Comparison of ENCODE assay signal across 28 cellular contexts in the genomic region with DNA sequence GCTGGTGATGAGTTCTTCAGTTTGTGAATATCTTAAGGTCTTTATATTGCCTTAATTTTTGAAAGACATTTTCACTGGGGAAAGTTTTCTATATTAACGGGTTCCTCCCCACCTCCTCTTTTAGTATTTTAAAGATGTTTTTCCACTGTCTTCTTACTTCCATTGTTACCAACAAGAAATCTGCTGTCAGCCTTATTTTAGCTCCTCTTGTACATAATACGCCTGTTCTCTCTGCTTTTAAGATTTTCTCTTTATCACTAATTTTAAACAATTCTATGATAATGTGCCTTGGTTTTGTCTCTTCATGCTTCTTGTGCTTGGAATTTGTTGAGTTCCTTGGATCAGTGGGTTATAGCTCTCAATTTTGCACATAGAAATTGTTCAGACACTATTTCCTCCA.
"Had no signal": no experiment of that assay in that cellular context is flagged by ENCODE, and none has a peak within 500 bp of the region (broad histone marks: within the 10 kb centered on the region; RNA-seq: fewer than 3 reads in every experiment).

No MANE protein-coding gene starts in this region.

- H3K9me3 ChIP-seq: pancreas, prostate gland, vagina had no signal

- DNase-seq: immature natural killer cell; kidney; left colon; left lung; lower lobe of right lung; mammary epithelial cell; mesenchymal stem cell; naive thymus-derived CD8-positive, alpha-beta T cell; nucleus accumbens; pancreas; posterior cingulate gyrus; retina; right cardiac atrium; sigmoid colon; small intestine; spleen; stimulated activated CD4-positive, alpha-beta T cell treated with anti-CD3 and anti-CD28 coated beads, Interleukin-4, amount 100 ng/mL, for 24 hours; stimulated activated naive CD4-positive, alpha-beta T cell; stimulated activated naive CD8-positive, alpha-beta T cell treated with anti-CD3 and anti-CD28 coated beads, Interleukin-15, amount 100 ng/mL, for 72 hours; substantia nigra had no signal

- H3K27ac Mint-ChIP-seq: immature natural killer cell; naive thymus-derived CD8-positive, alpha-beta T cell; nephron; stimulated activated effector memory CD8-positive, alpha-beta T cell treated with anti-CD3 and anti-CD28 coated beads, Interleukin-12 subunit alpha, Interleukin-12 subunit beta, amount 100 ng/mL, for 72 hours; stimulated activated naive CD8-positive, alpha-beta T cell treated with anti-CD3 and anti-CD28 coated beads, Interleukin-15, amount 100 ng/mL, for 72 hours; type B pancreatic cell had no signal

- H3K4me1 Mint-ChIP-seq: immature natural killer cell; naive thymus-derived CD8-positive, alpha-beta T cell; nephron; neural crest cell; stimulated activated effector memory CD8-positive, alpha-beta T cell treated with anti-CD3 and anti-CD28 coated beads, Interleukin-12 subunit alpha, Interleukin-12 subunit beta, amount 100 ng/mL, for 72 hours; stimulated activated naive CD8-positive, alpha-beta T cell treated with anti-CD3 and anti-CD28 coated beads, Interleukin-15, amount 100 ng/mL, for 72 hours had no signal

- H3K4me3 ChIP-seq: left lung, lower lobe of right lung, pancreas, prostate gland, sigmoid colon, spleen, tibial nerve, vagina had no signal

- H3K27me3 Mint-ChIP-seq: naive thymus-derived CD8-positive, alpha-beta T cell; stimulated activated naive CD8-positive, alpha-beta T cell treated with anti-CD3 and anti-CD28 coated beads, Interleukin-15, amount 100 ng/mL, for 72 hours; type B pancreatic cell had no signal

- H3K27me3 ChIP-seq: left lung, pancreas, sigmoid colon, spleen, tibial nerve, vagina had no signal

- H3K36me3 ChIP-seq: left lung, lower lobe of right lung, pancreas, prostate gland, sigmoid colon, spleen, tibial nerve, vagina had no signal

- FAIRE-seq: islet of Langerhans, kidney, pancreas, small intestine had no signal

- H3K4me3 Mint-ChIP-seq: immature natural killer cell; naive thymus-derived CD8-positive, alpha-beta T cell; nephron; neural crest cell; stimulated activated effector memory CD8-positive, alpha-beta T cell treated with anti-CD3 and anti-CD28 coated beads, Interleukin-12 subunit alpha, Interleukin-12 subunit beta, amount 100 ng/mL, for 72 hours; stimulated activated naive CD8-positive, alpha-beta T cell treated with anti-CD3 and anti-CD28 coated beads, Interleukin-15, amount 100 ng/mL, for 72 hours; type B pancreatic cell had no signal

- ATAC-seq: left colon; left lung; lower lobe of right lung; naive thymus-derived CD8-positive, alpha-beta T cell; pancreas; right cardiac atrium; stimulated activated effector memory CD8-positive, alpha-beta T cell treated with anti-CD3 and anti-CD28 coated beads, Interleukin-12 subunit alpha, Interleukin-12 subunit beta, amount 100 ng/mL, for 72 hours; stimulated activated naive CD8-positive, alpha-beta T cell treated with anti-CD3 and anti-CD28 coated beads, Interleukin-15, amount 100 ng/mL, for 72 hours had no signal

- H3K4me1 ChIP-seq: left lung, lower lobe of right lung, pancreas, prostate gland, sigmoid colon, spleen, tibial nerve, vagina had no signal

- H3K27ac ChIP-seq: left lung, lower lobe of right lung, pancreas, prostate gland, sigmoid colon, spleen, tibial nerve, vagina had no signal

- H3K36me3 Mint-ChIP-seq: stimulated activated effector memory CD8-positive, alpha-beta T cell treated with anti-CD3 and anti-CD28 coated beads, Interleukin-12 subunit alpha, Interleukin-12 subunit beta, amount 100 ng/mL, for 72 hours; type B pancreatic cell had no signal
